17 cellular contexts compared by ENCODE assay signal in genomic region chr17:81469266-81469665, GRCh38.
"Had no signal": no experiment of that assay in that cellular context is flagged by ENCODE, and none has a peak within 500 bp of the region (broad histone marks: within the 10 kb centered on the region; RNA-seq: fewer than 3 reads in every experiment).

No MANE protein-coding gene starts in this region.

- DNase-seq: effector memory CD4-positive, alpha-beta T cell; heart right ventricle; islet precursor cell; left ventricle myocardium inferior; lower lobe of right lung; natural killer cell; ovary; right cardiac atrium; stimulated activated CD4-positive, alpha-beta T cell treated with anti-CD3 and anti-CD28 coated beads, Interleukin-2, amount 100 ng/mL, for 48 hours; stimulated activated naive CD4-positive, alpha-beta T cell treated with Interleukin-2 at 50 U/mL for 16 hours; tibial artery; upper lobe of right lung had no signal

- H3K27ac ChIP-seq: heart right ventricle, left ventricle myocardium inferior, lower lobe of right lung, ovary, tibial artery, upper lobe of right lung, vagina had no signal

- ATAC-seq: esophagus mucosa, heart right ventricle, lower lobe of right lung, natural killer cell, right cardiac atrium, upper lobe of right lung had no signal

- H3K4me2 ChIP-seq: smooth muscle cell had no signal

- FAIRE-seq: endometrium, frontal cortex had no signal

- H3K9me3 ChIP-seq: heart right ventricle, left ventricle myocardium inferior, lower lobe of right lung, ovary, tibial artery, upper lobe of right lung, vagina had no signal

- H3K4me1 ChIP-seq: lower lobe of right lung, upper lobe of right lung had no signal

- H3K36me3 ChIP-seq: left ventricle myocardium inferior, lower lobe of right lung, ovary, upper lobe of right lung, vagina had no signal

- H3K27me3 ChIP-seq: heart right ventricle, ovary, tibial artery, upper lobe of right lung, vagina had no signal

- H3K4me3 ChIP-seq: heart right ventricle, left ventricle myocardium inferior, lower lobe of right lung, ovary, smooth muscle cell, tibial artery, upper lobe of right lung, vagina had no signal
